Comparison of ENCODE assay signal across 24 cellular contexts in genomic region chr14:92464156-92464555, GRCh38. TPM values are rescaled to one million over a fixed set of nuclear protein-coding genes. Genes with fewer than 3 reads are reported as not detected.
"Had no signal": no experiment of that assay in that cellular context is flagged by ENCODE, and none has a peak within 500 bp of the region (broad histone marks: within the 10 kb centered on the region; RNA-seq: fewer than 3 reads in every experiment).

No MANE protein-coding gene starts in this region.

- DNase-seq: activated CD4-positive, alpha-beta memory T cell treated with anti-CD3 and anti-CD28 coated beads, Interleukin-2, amount 10 ng/mL, durations not matched to agents 7 days and 5 days; activated CD4-positive, alpha-beta T cell treated with anti-CD3 and anti-CD28 coated beads for 1 hour; activated CD4-positive, alpha-beta T cell treated with anti-CD3 and anti-CD28 coated beads for 48 hours; activated CD4-positive, CD25-positive, alpha-beta regulatory T cell; activated effector memory CD4-positive, alpha-beta T cell treated with Interleukin-2 at 50 U/mL for 16 hours; activated naive CD4-positive, alpha-beta T cell treated with anti-CD3 and anti-CD28 coated beads, Interleukin-2, amount 10 ng/mL, durations not matched to agents 7 days and 5 days; activated naive CD8-positive, alpha-beta T cell treated with anti-CD3 and anti-CD28 coated beads, Interleukin-2, amount 50 U/mL, for 24 hours; anterior cingulate cortex; caudate nucleus; NCI-H1092 treated with DMSO at 0.1 percent for 48 hours; NCI-H1417; NCI-H146; NCI-H187; NCI-H2029 treated with DMSO at 0.1 percent for 48 hours; NCI-H226; NCI-H524 treated with DMSO at 0.1 percent for 48 hours; SHP77; SJCRH30; T1000; WERI-Rb-1 had no signal

- H3K36me3 ChIP-seq: SJCRH30, WERI-Rb-1 had no signal

- H3K27me3 Mint-ChIP-seq: activated naive CD8-positive, alpha-beta T cell; activated naive CD8-positive, alpha-beta T cell treated with anti-CD3 and anti-CD28 coated beads, Interleukin-2, amount 50 U/mL, for 24 hours had no signal

- H3K36me3 Mint-ChIP-seq: activated naive CD4-positive, alpha-beta T cell treated with anti-CD3 and anti-CD28 coated beads, Interleukin-2, amount 10 ng/mL, durations not matched to agents 7 days and 5 days; brain had no signal

- H3K4me1 ChIP-seq: SJCRH30 had no signal

- H3K4me3 Mint-ChIP-seq: activated CD4-positive, alpha-beta memory T cell treated with anti-CD3 and anti-CD28 coated beads, Interleukin-2, amount 10 ng/mL, durations not matched to agents 7 days and 5 days; activated naive CD4-positive, alpha-beta T cell treated with anti-CD3 and anti-CD28 coated beads, Interleukin-2, amount 10 ng/mL, durations not matched to agents 7 days and 5 days; activated naive CD8-positive, alpha-beta T cell; activated naive CD8-positive, alpha-beta T cell treated with anti-CD3 and anti-CD28 coated beads, Interleukin-2, amount 50 U/mL, for 24 hours; brain had no signal

- ATAC-seq: activated naive CD8-positive, alpha-beta T cell treated with anti-CD3 and anti-CD28 coated beads, Interleukin-2, amount 50 U/mL, for 24 hours; Panc1 had no signal

- H3K27ac Mint-ChIP-seq: activated CD4-positive, alpha-beta memory T cell treated with anti-CD3 and anti-CD28 coated beads, Interleukin-2, amount 10 ng/mL, durations not matched to agents 7 days and 5 days; activated naive CD4-positive, alpha-beta T cell treated with anti-CD3 and anti-CD28 coated beads, Interleukin-2, amount 10 ng/mL, durations not matched to agents 7 days and 5 days; activated naive CD8-positive, alpha-beta T cell; activated naive CD8-positive, alpha-beta T cell treated with anti-CD3 and anti-CD28 coated beads, Interleukin-2, amount 50 U/mL, for 24 hours; brain had no signal

- H3K27me3 ChIP-seq: SJCRH30 had no signal

- H3K27ac ChIP-seq: SJCRH30, SK-N-MC, WERI-Rb-1 had no signal

- H3K4me3 ChIP-seq: SJCRH30, SK-N-MC had no signal

- H3K9me3 ChIP-seq: SJCRH30 had no signal

RNA-seq across cellular contexts. Expression of gene RIN3, which starts 49.4 kb away (rescaled TPM):
- total RNA-seq: SJCRH30 had no signal
